8 cellular contexts compared by ENCODE assay signal in genomic region chr12:124390442-124391116, GRCh38.
DNase-seq lines count a peak whose midpoint lies in the region; ATAC-seq and TF ChIP-seq lines count a peak whose summit lies in the region.

No MANE protein-coding gene starts in this region.

- H3K36me3 Mint-ChIP-seq in activated naive CD4-positive, alpha-beta T cell treated with anti-CD3 and anti-CD28 coated beads for 36 hours (ENCODE audit: low read depth), result peaks cover 8% of the 10 kb centered on the region
- peaks cover 11% of the 10 kb centered on the region for H3K36me3 Mint-ChIP-seq in activated naive CD4-positive, alpha-beta T cell treated with anti-CD3 and anti-CD28 coated beads, Interleukin-2, amount 10 ng/mL, durations not matched to agents 7 days and 5 days
- H3K36me3 Mint-ChIP-seq in memory B cell, result peaks cover 2% of the 10 kb centered on the region

- CTCF ChIA-PET in activated naive CD4-positive, alpha-beta T cell treated with anti-CD3 and anti-CD28 coated beads for 36 hours (lab: Charles Lee), result interaction anchor here (0.9 kb wide), 1 partner anchor 9 kb away, joined by 3 read pairs; no protein-coding TSS in a partner anchor
- CTCF ChIA-PET in activated naive CD4-positive, alpha-beta T cell treated with anti-CD3 and anti-CD28 coated beads, Interleukin-2, amount 10 ng/mL, durations not matched to agents 7 days and 5 days (lab: Charles Lee), result no interaction called here

- no peaks in the 10 kb centered on the region for H3K27me3 ChIP-seq in body of pancreas

- H3K4me1 ChIP-seq in body of pancreas, result peaks cover 78% of the 10 kb centered on the region

- TF ChIP-seq POLR2A in body of pancreas (IDR thresholded peaks at IDR 0.05), result no peak

- no peaks in the 10 kb centered on the region for H3K9me3 Mint-ChIP-seq in activated naive CD4-positive, alpha-beta T cell treated with anti-CD3 and anti-CD28 coated beads for 36 hours
- H3K9me3 Mint-ChIP-seq in activated naive CD4-positive, alpha-beta T cell treated with anti-CD3 and anti-CD28 coated beads, Interleukin-2, amount 10 ng/mL, durations not matched to agents 7 days and 5 days, result no peaks in the 10 kb centered on the region
- H3K9me3 Mint-ChIP-seq in memory B cell, result no peaks in the 10 kb centered on the region

- peaks cover 0 to 1% of the 10 kb centered on the region in 2 donors for H3K36me3 ChIP-seq in body of pancreas (replicated peaks in 1 of 2; ENCODE audit: insufficient read depth in 1 of 2, low read depth in 2 of 2)

- peak overlapping the region; percentile 0 to 96 (median 66) for H3K27ac ChIP-seq in body of pancreas

- WGBS in body of pancreas, 2 donors, result 63 to 89% methylated on average over 15 to 24 of the region's 26 CpGs

- no peak for TF ChIP-seq CTCF in body of pancreas (IDR thresholded peaks at IDR 0.05)

- intact Hi-C loops in activated naive CD4-positive, alpha-beta T cell treated with anti-CD3 and anti-CD28 coated beads for 36 hours (cut with micrococcal nuclease), result loop anchor here (1.0 to 5.0 kb wide), 6 partner anchors 63 to 384 kb away; partner anchors contain the start of gene NCOR2
- intact Hi-C loops in body of pancreas (cut with DNase I), result no loop called here

- H3K4me1 Mint-ChIP-seq in activated naive CD4-positive, alpha-beta T cell treated with anti-CD3 and anti-CD28 coated beads for 36 hours (ENCODE audit: low read depth), result peaks cover 34% of the 10 kb centered on the region
- H3K4me1 Mint-ChIP-seq in activated naive CD4-positive, alpha-beta T cell treated with anti-CD3 and anti-CD28 coated beads, Interleukin-2, amount 10 ng/mL, durations not matched to agents 7 days and 5 days, result peaks cover 36% of the 10 kb centered on the region
- H3K4me1 Mint-ChIP-seq in memory B cell, result peaks cover 28% of the 10 kb centered on the region

- no peak overlapping the region for H3K4me3 ChIP-seq in body of pancreas

- no peaks in the 10 kb centered on the region for H3K27me3 Mint-ChIP-seq in activated naive CD4-positive, alpha-beta T cell treated with anti-CD3 and anti-CD28 coated beads for 36 hours (ENCODE audit: low read depth)
- H3K27me3 Mint-ChIP-seq in activated naive CD4-positive, alpha-beta T cell treated with anti-CD3 and anti-CD28 coated beads, Interleukin-2, amount 10 ng/mL, durations not matched to agents 7 days and 5 days, result peaks cover 4% of the 10 kb centered on the region
- H3K27me3 Mint-ChIP-seq in memory B cell, result no peaks in the 10 kb centered on the region

- DNase-seq in activated naive CD4-positive, alpha-beta T cell treated with anti-CD3 and anti-CD28 coated beads for 36 hours, result no peak
- DNase-seq in activated naive CD4-positive, alpha-beta T cell treated with anti-CD3 and anti-CD28 coated beads, Interleukin-2, amount 10 ng/mL, durations not matched to agents 7 days and 5 days, result no peak
- peak; percentile 89 for DNase-seq in M059J (ENCODE audit: low read depth)
- peak in 1 of 4 donors; percentile 75 for DNase-seq in body of pancreas
- DNase-seq in memory B cell (ENCODE audit: low spot score in 2 of 2), result no peak
- no peak for DNase-seq in DMS114 treated with DMSO at 0.1 percent for 48 hours (lab: John Stamatoyannopoulos, UW; ENCODE audit: unreplicated experiment)

- peak overlapping the region; percentile 88 for H3K27ac Mint-ChIP-seq in activated naive CD4-positive, alpha-beta T cell treated with anti-CD3 and anti-CD28 coated beads for 36 hours
- H3K27ac Mint-ChIP-seq in activated naive CD4-positive, alpha-beta T cell treated with anti-CD3 and anti-CD28 coated beads, Interleukin-2, amount 10 ng/mL, durations not matched to agents 7 days and 5 days, result no peak overlapping the region
- peak overlapping the region; percentile 89 for H3K27ac Mint-ChIP-seq in memory B cell

- H3K4me3 Mint-ChIP-seq in activated naive CD4-positive, alpha-beta T cell treated with anti-CD3 and anti-CD28 coated beads for 36 hours, result peak overlapping the region; percentile 27
- H3K4me3 Mint-ChIP-seq in activated naive CD4-positive, alpha-beta T cell treated with anti-CD3 and anti-CD28 coated beads, Interleukin-2, amount 10 ng/mL, durations not matched to agents 7 days and 5 days, result no peak overlapping the region
- peak overlapping the region; percentile 91 for H3K4me3 Mint-ChIP-seq in memory B cell

- ATAC-seq in body of pancreas (no peak), memory B cell (ENCODE audit: low read depth) (peak; percentile 11), HG03439 (IDR thresholded peaks at IDR 0.05; ENCODE audit: unreplicated experiment) (no peak), HG03280 (IDR thresholded peaks at IDR 0.05; ENCODE audit: unreplicated experiment) (no peak)

- no peaks in the 10 kb centered on the region for H3K9me3 ChIP-seq in body of pancreas
